In the genomic region with DNA sequence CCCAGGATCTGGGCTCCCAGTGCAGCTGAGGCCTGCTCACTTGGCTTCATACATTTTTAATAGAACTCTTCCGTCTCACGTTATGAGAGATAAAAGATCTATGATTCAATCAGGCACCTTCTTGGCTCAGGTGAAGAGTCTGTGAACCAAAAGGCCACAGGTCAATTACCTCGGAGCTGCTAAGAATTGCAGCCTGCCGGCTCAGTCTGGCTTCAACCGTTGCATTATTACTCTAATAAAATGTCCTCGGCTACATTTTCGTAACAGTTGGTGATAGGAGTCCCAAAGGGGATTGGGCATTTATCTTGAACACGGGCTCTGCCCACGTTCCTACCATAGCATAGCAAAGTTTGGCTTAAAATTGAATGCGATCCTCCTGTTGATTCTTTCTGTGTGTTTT, we compare ENCODE assay signal across 27 cellular contexts.
A peak's percentile ranks its signal among the peaks of the same experiment; 100 is the strongest.
DNase-seq lines count a peak whose midpoint lies in the region; ATAC-seq and TF ChIP-seq lines count a peak whose summit lies in the region.
"Had no signal": no experiment of that assay in that cellular context is flagged by ENCODE, and none has a peak within 500 bp of the region (broad histone marks: within the 10 kb centered on the region; RNA-seq: fewer than 3 reads in every experiment).

No MANE protein-coding gene starts in this region.

- H3K9me3 Mint-ChIP-seq in mesothelial cell of epicardium, result no peaks in the 10 kb centered on the region
- H3K9me3 Mint-ChIP-seq: activated naive CD4-positive, alpha-beta T cell treated with anti-CD3 and anti-CD28 coated beads, Interleukin-2, amount 50 U/mL, for 72 hours; activated T-helper 17 cell treated with anti-CD3 and anti-CD28 coated beads, Interleukin-2, amount 50 U/mL, for 72 hours; CD4-positive, alpha-beta memory T cell; neural crest cell; stimulated activated naive CD8-positive, alpha-beta T cell treated with anti-CD3 and anti-CD28 coated beads, Interleukin-15, Interleukin-2, amounts not matched to agents 100 ng/mL and 50 ng/mL, for 24 hours had no signal

- no peak for TF ChIP-seq POLR2A in spleen (IDR thresholded peaks at IDR 0.05)

- no peak for ATAC-seq in left lung
- peak; percentile 47 for ATAC-seq in aorta (ENCODE audit: low FRiP score)
- no peak for ATAC-seq in HG03457 (IDR thresholded peaks at IDR 0.05; ENCODE audit: unreplicated experiment)
- ATAC-seq: activated naive CD4-positive, alpha-beta T cell treated with anti-CD3 and anti-CD28 coated beads, Interleukin-2, amount 50 U/mL, for 72 hours; activated T-helper 17 cell treated with anti-CD3 and anti-CD28 coated beads, Interleukin-2, amount 50 U/mL, for 72 hours; esophagus mucosa; HCT116; T-helper 17 cell had no signal

- H3K27me3 ChIP-seq in left lung (no peaks in the 10 kb centered on the region), spleen (replicated peaks in 1 of 7) (no peaks in the 10 kb centered on the region), aorta (ENCODE audit: control insufficient read depth in 1 of 2, insufficient read depth in 2 of 2, low read length in 1 of 2) (no peaks in the 10 kb centered on the region)

- H3K27me3 Mint-ChIP-seq in mesothelial cell of epicardium (ENCODE audit: low read depth), result peaks cover 63% of the 10 kb centered on the region
- H3K27me3 Mint-ChIP-seq: activated T-helper 17 cell treated with anti-CD3 and anti-CD28 coated beads, Interleukin-2, amount 50 U/mL, for 72 hours; CD4-positive, alpha-beta memory T cell; stimulated activated naive CD8-positive, alpha-beta T cell treated with anti-CD3 and anti-CD28 coated beads, Interleukin-15, Interleukin-2, amounts not matched to agents 100 ng/mL and 50 ng/mL, for 24 hours; T-helper 17 cell had no signal

- peaks cover 1% of the 10 kb centered on the region for H3K4me1 Mint-ChIP-seq in mesothelial cell of epicardium

- H3K4me1 ChIP-seq in left lung, result peaks cover 6 to 36% of the 10 kb centered on the region in 2 donors
- peaks cover 0 to 53% (median 16%) of the 10 kb centered on the region in 6 donors for H3K4me1 ChIP-seq in spleen
- peaks cover 3 to 13% of the 10 kb centered on the region in 2 donors for H3K4me1 ChIP-seq in aorta (ENCODE audit: control insufficient read depth in 1 of 2, insufficient read depth in 2 of 2, low read length in 2 of 2)
- H3K4me1 ChIP-seq: prostate gland had no signal

- no peaks in the 10 kb centered on the region for H3K9me3 ChIP-seq in left lung
- no peaks in the 10 kb centered on the region for H3K9me3 ChIP-seq in spleen
- no peaks in the 10 kb centered on the region for H3K9me3 ChIP-seq in aorta (ENCODE audit: control insufficient read depth, low read length)
- H3K9me3 ChIP-seq: prostate gland had no signal

- DNase-seq in DMS 273 (lab: John Stamatoyannopoulos, UW; ENCODE audit: unreplicated experiment) (peak; percentile 52), DMS 273 treated with DMSO at 0.1 percent for 48 hours (lab: John Stamatoyannopoulos, UW) (no peak), left lung (no peak), spleen (no peak), aorta (no peak), NCI-H2081 treated with DMSO at 0.1 percent for 48 hours (lab: John Stamatoyannopoulos, UW) (no peak), mesothelial cell of epicardium (ENCODE audit: low spot score in 2 of 2, unreplicated experiment in 2 of 2) (no peak)
- DNase-seq: CD4-positive, alpha-beta memory T cell; cerebellar nuclear complex; DMS153; effector CD8-positive, alpha-beta T cell; GDM1; NCI-H1436 treated with DMSO at 0.1 percent for 48 hours; NCI-H524 treated with DMSO at 0.1 percent for 48 hours; stimulated activated CD4-positive, alpha-beta T cell treated with anti-CD3 and anti-CD28 coated beads, Interleukin-12 subunit alpha, Interleukin-12 subunit beta, amount 100 ng/mL, for 4 hours; stimulated activated CD4-positive, alpha-beta T cell treated with anti-CD3 and anti-CD28 coated beads, Interleukin-4, amount 100 ng/mL, for 4 hours; T-helper 17 cell had no signal

- H3K27ac Mint-ChIP-seq in mesothelial cell of epicardium, result no peak overlapping the region
- H3K27ac Mint-ChIP-seq: activated naive CD4-positive, alpha-beta T cell treated with anti-CD3 and anti-CD28 coated beads, Interleukin-2, amount 50 U/mL, for 72 hours; activated T-helper 17 cell treated with anti-CD3 and anti-CD28 coated beads, Interleukin-2, amount 50 U/mL, for 72 hours; CD4-positive, alpha-beta memory T cell; stimulated activated naive CD8-positive, alpha-beta T cell treated with anti-CD3 and anti-CD28 coated beads, Interleukin-15, Interleukin-2, amounts not matched to agents 100 ng/mL and 50 ng/mL, for 24 hours; T-helper 17 cell had no signal

- no peaks in the 10 kb centered on the region for H3K36me3 ChIP-seq in left lung
- no peaks in the 10 kb centered on the region for H3K36me3 ChIP-seq in spleen
- H3K36me3 ChIP-seq in aorta (ENCODE audit: control insufficient read depth in 1 of 2, insufficient read depth in 2 of 2, low read length in 1 of 2), result no peaks in the 10 kb centered on the region
- H3K36me3 ChIP-seq: prostate gland had no signal

- H3K36me3 Mint-ChIP-seq in mesothelial cell of epicardium, result no peaks in the 10 kb centered on the region

- no peak overlapping the region for H3K4me3 Mint-ChIP-seq in mesothelial cell of epicardium
- H3K4me3 Mint-ChIP-seq: activated T-helper 17 cell treated with anti-CD3 and anti-CD28 coated beads, Interleukin-2, amount 50 U/mL, for 72 hours; CD4-positive, alpha-beta memory T cell; neural crest cell; stimulated activated naive CD8-positive, alpha-beta T cell treated with anti-CD3 and anti-CD28 coated beads, Interleukin-15, Interleukin-2, amounts not matched to agents 100 ng/mL and 50 ng/mL, for 24 hours; T-helper 17 cell had no signal

- peak overlapping the region; percentile 45 to 49 for H3K27ac ChIP-seq in left lung
- H3K27ac ChIP-seq in spleen, result peak overlapping the region in 7 of 8 donors; percentile 32 to 75 (median 67)
- peak overlapping the region; percentile 78 to 90 for H3K27ac ChIP-seq in aorta (ENCODE audit: low read depth in 1 of 2, low read length in 2 of 2)
- H3K27ac ChIP-seq: 22Rv1, VCaP had no signal

- intact Hi-C loops in left lung (cut with DNase I), result no loop called here
- intact Hi-C loops in spleen (cut with DNase I; ENCODE audit: low total_unique reads), result no loop called here
- intact Hi-C loops in aorta (cut with DNase I), result loop anchor here (2.0 to 5.0 kb wide), 2 partner anchors 38 to 49 kb away; no protein-coding TSS in a partner anchor

- WGBS in spleen, 5 donors, result 78 to 91% (median 82%) methylated on average over 10 of the region's 10 CpGs
- WGBS in aorta, 2 donors, result 4 to 6% methylated on average over 10 of the region's 10 CpGs

- no peak for TF ChIP-seq CTCF in left lung (IDR thresholded peaks at IDR 0.05)
- no peak for TF ChIP-seq CTCF in spleen (IDR thresholded peaks at IDR 0.05 in 8 of 11, conservative IDR thresholded peaks at IDR 0.05 in 3 of 11)
- TF ChIP-seq CTCF in mesothelial cell of epicardium (IDR thresholded peaks at IDR 0.05; ENCODE audit: unreplicated experiment), result no peak

- no peak overlapping the region for H3K4me3 ChIP-seq in left lung
- H3K4me3 ChIP-seq in spleen, result no peak overlapping the region
- no peak overlapping the region for H3K4me3 ChIP-seq in aorta (ENCODE audit: low read length in 2 of 2)
- H3K4me3 ChIP-seq: prostate gland had no signal

Comparison
In these comparisons a context has a peak if more than half of its experiments do, and no peak if none do; other contexts are left out.
1. intact Hi-C loops: an anchor here in aorta (2.0 to 5.0 kb wide); none called in left lung and spleen.